In the genomic region with DNA sequence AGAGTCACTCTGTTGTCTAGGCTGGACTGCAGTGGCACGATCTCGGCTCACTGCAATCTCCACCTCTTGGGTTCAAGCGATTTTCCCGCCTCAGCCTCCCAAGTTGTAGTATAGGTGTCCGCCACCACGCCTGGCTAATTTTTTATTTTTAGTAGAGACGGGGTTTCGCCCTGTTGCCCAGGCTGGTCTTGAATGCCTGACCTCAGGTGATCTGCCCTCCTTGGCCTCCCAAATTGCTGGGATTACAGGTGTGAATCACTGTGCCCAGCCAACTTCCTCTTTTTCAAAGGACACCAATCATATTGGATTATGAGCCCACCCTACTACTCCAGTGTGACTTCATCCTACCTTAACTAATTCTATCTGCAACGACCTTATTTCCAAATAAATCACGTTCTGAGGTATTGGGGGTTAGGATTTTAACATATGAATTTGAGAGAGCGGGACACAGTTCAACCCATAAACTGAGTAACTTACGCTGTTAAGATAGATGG, we compare ENCODE assay signal across 1 cellular context.
TF ChIP-seq lines count a peak whose summit lies in the region.

No MANE protein-coding gene starts in this region.

TF ChIP-seq in HepG2, 621 proteins besides CTCF, POLR2A, EP300 and RAD21:
- no peak for TF ChIP-seq ADNP (CRISPR knock-in tag; IDR thresholded peaks at IDR 0.05)
- TF ChIP-seq ZNF225 (CRISPR knock-in tag; IDR thresholded peaks at IDR 0.05), result no peak
- no peak for TF ChIP-seq ZNF781 (CRISPR knock-in tag; IDR thresholded peaks at IDR 0.05; ENCODE audit: borderline replicate concordance, not compliant biosample characterization)
- TF ChIP-seq ZFP41 (CRISPR knock-in tag; IDR thresholded peaks at IDR 0.05; ENCODE audit: borderline replicate concordance), result no peak
- no peak for TF ChIP-seq ZNF746 (CRISPR knock-in tag; IDR thresholded peaks at IDR 0.05)
- TF ChIP-seq ZBTB21 (CRISPR knock-in tag; IDR thresholded peaks at IDR 0.05), result no peak
- no peak for TF ChIP-seq ZNF720 (CRISPR knock-in tag; IDR thresholded peaks at IDR 0.05)
- TF ChIP-seq, protein P1, sequence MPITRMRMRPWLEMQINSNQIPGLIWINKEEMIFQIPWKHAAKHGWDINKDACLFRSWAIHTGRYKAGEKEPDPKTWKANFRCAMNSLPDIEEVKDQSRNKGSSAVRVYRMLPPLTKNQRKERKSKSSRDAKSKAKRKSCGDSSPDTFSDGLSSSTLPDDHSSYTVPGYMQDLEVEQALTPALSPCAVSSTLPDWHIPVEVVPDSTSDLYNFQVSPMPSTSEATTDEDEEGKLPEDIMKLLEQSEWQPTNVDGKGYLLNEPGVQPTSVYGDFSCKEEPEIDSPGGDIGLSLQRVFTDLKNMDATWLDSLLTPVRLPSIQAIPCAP (CRISPR knock-in tag; IDR thresholded peaks at IDR 0.05; ENCODE audit: low read depth), result no peak
- no peak for TF ChIP-seq ZNF75D (CRISPR knock-in tag; IDR thresholded peaks at IDR 0.05; ENCODE audit: borderline replicate concordance)
